ENCODE assay signal across 12 cellular contexts in genomic region chr1:212179394-212180076, GRCh38.
DNase-seq lines count a peak whose midpoint lies in the region; ATAC-seq and TF ChIP-seq lines count a peak whose summit lies in the region.
"Had no signal": no experiment of that assay in that cellular context is flagged by ENCODE, and none has a peak within 500 bp of the region (broad histone marks: within the 10 kb centered on the region; RNA-seq: fewer than 3 reads in every experiment).

No MANE protein-coding gene starts in this region.

- no peak overlapping the region for H3K23ac ChIP-seq in mesendoderm (ENCODE audit: low read length)

- intact Hi-C loops in lower leg skin (cut with DNase I; ENCODE audit: low total_unique reads), result no loop called here

- H3K4me2 ChIP-seq in mesendoderm (ENCODE audit: low read length), result no peak overlapping the region

- H3K79me1 ChIP-seq in mesendoderm (ENCODE audit: low read length), result no peaks in the 10 kb centered on the region

- peaks cover 0 to 9% of the 10 kb centered on the region in 2 donors for H3K4me1 ChIP-seq in esophagus (ENCODE audit: control insufficient read depth in 2 of 2, insufficient read depth in 2 of 2, low read length in 1 of 2)
- no peaks in the 10 kb centered on the region for H3K4me1 ChIP-seq in mesendoderm (ENCODE audit: control insufficient read depth, low read depth, low read length)

- H3K79me2 ChIP-seq in mesendoderm (ENCODE audit: control insufficient read depth, insufficient read depth, low read length), result no peaks in the 10 kb centered on the region

- H3K27ac ChIP-seq in esophagus (ENCODE audit: low read depth in 2 of 2, low read length in 1 of 2), result peak overlapping the region; percentile 84 to 93
- no peak overlapping the region for H3K27ac ChIP-seq in mesendoderm (ENCODE audit: low read depth, low read length)

- no peaks in the 10 kb centered on the region for H3K9me3 ChIP-seq in esophagus (ENCODE audit: control insufficient read depth in 2 of 2, insufficient read depth in 1 of 2, low read depth in 1 of 2, low read length in 1 of 2)

- TF ChIP-seq CTCF in NB4 (IDR thresholded peaks at IDR 0.05; ENCODE audit: low read depth, low read length), result no peak
- TF ChIP-seq CTCF in retinal pigment epithelial cell (conservative IDR thresholded peaks at IDR 0.05; ENCODE audit: low read depth, low read length), result no peak
- no peak for TF ChIP-seq CTCF in lower leg skin (IDR thresholded peaks at IDR 0.05)

- 50 to 63% methylated on average over 2 of the region's 2 CpGs for WGBS in esophagus, 2 donors
- no CpG with 5 or more reads among the region's 2 CpGs for WGBS in mesendoderm (ENCODE audit: extremely low coverage, insufficient coverage, low lambda C conversion rate)
- 40 to 66% methylated on average over 2 of the region's 2 CpGs for WGBS in lower leg skin, 2 donors

- H3K4me3 ChIP-seq in NB4 (ENCODE audit: low read depth, low read length) (no peak overlapping the region), esophagus (ENCODE audit: low read depth in 1 of 2, low read length in 2 of 2) (no peak overlapping the region), retinal pigment epithelial cell (ENCODE audit: low read length) (no peak overlapping the region), mesendoderm (ENCODE audit: low read length) (no peak overlapping the region), lower leg skin (ENCODE audit: low read depth, poor library complexity, severe bottlenecking) (no peak overlapping the region)

- TF ChIP-seq POLR2A in NB4 (IDR thresholded peaks at IDR 0.05; ENCODE audit: extremely low read depth, insufficient read length) (no peak), lower leg skin (IDR thresholded peaks at IDR 0.05) (no peak)

- DNase-seq in GM04504 (ENCODE audit: low read depth) (peak; percentile 89), NB4 (ENCODE audit: low read depth) (peak; percentile 43), retinal pigment epithelial cell (ENCODE audit: low read depth) (peak; percentile 90), mesendoderm (no peak), lower leg skin (ENCODE audit: low spot score in 2 of 2) (no peak), SHP77 treated with DMSO at 0.1 percent for 48 hours (lab: John Stamatoyannopoulos, UW) (no peak)
- DNase-seq: activated CD4-positive, alpha-beta T cell treated with anti-CD3 and anti-CD28 coated beads, Interleukin-2, amount 10 ng/mL, durations not matched to agents 7 days and 5 days; caudate nucleus; NCI-H146; occipital lobe had no signal

- H3K4ac ChIP-seq in mesendoderm (ENCODE audit: low read depth, low read length), result no peak overlapping the region

- no peak overlapping the region for H2BK5ac ChIP-seq in mesendoderm (ENCODE audit: low read length)

- no peak overlapping the region for H2BK120ac ChIP-seq in mesendoderm (ENCODE audit: low read depth, low read length)

- no peak overlapping the region for H3K18ac ChIP-seq in mesendoderm (ENCODE audit: low read length)

- no peak overlapping the region for H2BK15ac ChIP-seq in mesendoderm (replicated peaks; ENCODE audit: low read depth)

- H3K9ac ChIP-seq in mesendoderm (ENCODE audit: low read length), result no peak overlapping the region

- H3K36me3 ChIP-seq in esophagus (ENCODE audit: control insufficient read depth in 2 of 2, insufficient read depth in 2 of 2, low read length in 1 of 2) (no peaks in the 10 kb centered on the region), mesendoderm (ENCODE audit: control insufficient read depth, insufficient read depth, low read length) (no peaks in the 10 kb centered on the region)

- ATAC-seq in GM18519 (IDR thresholded peaks at IDR 0.05; ENCODE audit: low FRiP score, unreplicated experiment), result no peak

- H3K56ac ChIP-seq in mesendoderm (ENCODE audit: low read length), result no peak overlapping the region

- no peak overlapping the region for H4K8ac ChIP-seq in mesendoderm (ENCODE audit: low read depth, low read length)

- H3K27me3 ChIP-seq in esophagus (ENCODE audit: control insufficient read depth in 1 of 2, insufficient read depth in 2 of 2, low read length in 2 of 2) (no peaks in the 10 kb centered on the region), mesendoderm (ENCODE audit: insufficient read depth, low read length, poor library complexity) (no peaks in the 10 kb centered on the region)

- H2AK5ac ChIP-seq in mesendoderm (ENCODE audit: low read length), result no peak overlapping the region

- no peak overlapping the region for H4K5ac ChIP-seq in mesendoderm (ENCODE audit: low read length)

Comparison
In these comparisons a context has a peak if more than half of its experiments do, and no peak if none do; other contexts are left out.
1. DNase-seq: peak in GM04504 (single experiment), NB4 (single experiment) and retinal pigment epithelial cell (single experiment); none in mesendoderm (single experiment), lower leg skin (0 of 2) and SHP77 treated with DMSO at 0.1 percent for 48 hours (single experiment).